In the genomic region with DNA sequence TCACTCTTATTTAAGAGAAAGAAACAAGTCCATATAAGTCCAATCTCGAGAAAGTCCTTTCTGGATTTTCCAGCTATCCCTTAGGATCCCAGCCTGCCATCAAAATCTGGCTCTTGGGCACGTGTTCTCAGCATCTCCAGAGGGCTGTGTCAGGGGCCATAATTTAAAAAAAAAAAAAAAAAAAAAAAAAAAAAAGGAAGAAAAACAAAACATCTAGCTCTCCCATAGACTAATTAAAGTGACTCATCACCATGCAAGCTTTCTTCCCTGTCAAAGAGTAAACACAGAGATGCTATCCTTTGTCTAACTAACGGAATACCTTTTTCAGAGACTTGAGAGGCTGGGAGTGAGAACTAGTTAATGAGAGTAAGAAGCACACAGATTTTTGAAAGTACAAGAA, we compare ENCODE assay signal across 18 cellular contexts. TPM values are rescaled to one million over a fixed set of nuclear protein-coding genes. Genes with fewer than 3 reads are reported as not detected.
DNase-seq lines count a peak whose midpoint lies in the region; ATAC-seq, FAIRE-seq and TF ChIP-seq lines count a peak whose summit lies in the region.
"Had no signal": no experiment of that assay in that cellular context is flagged by ENCODE, and none has a peak within 500 bp of the region (broad histone marks: within the 10 kb centered on the region; RNA-seq: fewer than 3 reads in every experiment).

No MANE protein-coding gene starts in this region.

- H3K9me3 ChIP-seq in Karpas-422 (ENCODE audit: low read length), result no peaks in the 10 kb centered on the region
- no peaks in the 10 kb centered on the region for H3K9me3 ChIP-seq in naive thymus-derived CD4-positive, alpha-beta T cell (ENCODE audit: control insufficient read depth in 2 of 3, low read length in 3 of 3)
- H3K9me3 ChIP-seq: Caco-2 had no signal

- H4K20me1 ChIP-seq in Karpas-422 (ENCODE audit: insufficient read depth, low read depth, low read length), result no peaks in the 10 kb centered on the region

- no peak overlapping the region for H3K4me2 ChIP-seq in Karpas-422 (ENCODE audit: low read depth, low read length, poor library complexity, severe bottlenecking)

- H3K36me3 ChIP-seq in bronchial epithelial cell (ENCODE audit: control insufficient read depth, insufficient read depth, low read length) (no peaks in the 10 kb centered on the region), Karpas-422 (ENCODE audit: insufficient read depth, low read length) (no peaks in the 10 kb centered on the region)
- no peaks in the 10 kb centered on the region for H3K36me3 ChIP-seq in naive thymus-derived CD4-positive, alpha-beta T cell (ENCODE audit: control insufficient read depth in 2 of 3, insufficient read depth in 3 of 3, low read length in 3 of 3)

- no peaks in the 10 kb centered on the region for H3K79me2 ChIP-seq in Karpas-422 (ENCODE audit: low read length)

- no peak overlapping the region for H3K27ac ChIP-seq in Karpas-422 (ENCODE audit: low read length)
- H3K27ac ChIP-seq in naive thymus-derived CD4-positive, alpha-beta T cell (ENCODE audit: low read depth, low read length), result no peak overlapping the region
- H3K27ac ChIP-seq: C4-2B had no signal

- no peak overlapping the region for H3K9ac ChIP-seq in Karpas-422 (ENCODE audit: low read length)

- DNase-seq in SIG-M5 treated with dmso at 0.1 percent for 504 hours (lab: John Stamatoyannopoulos, UW; ENCODE audit: unreplicated experiment) (peak; percentile 9), SIG-M5 (lab: John Stamatoyannopoulos, UW) (no peak), LHCN-M2 (ENCODE audit: low read depth) (peak; percentile 31), bronchial epithelial cell (ENCODE audit: low read depth) (peak; percentile 15), renal cortical epithelial cell (ENCODE audit: low read depth) (peak; percentile 53), Karpas-422 (no peak), T1000 (lab: John Stamatoyannopoulos, UW) (no peak)
- no peak for DNase-seq in naive thymus-derived CD4-positive, alpha-beta T cell
- DNase-seq: Caco-2, GOT3, NCI-H1092, NCI-H1694, NCI-H2107, NCI-H345, NCI-H69, RPMI8226 had no signal

- no peaks in the 10 kb centered on the region for H3K4me1 Mint-ChIP-seq in naive thymus-derived CD4-positive, alpha-beta T cell

- ATAC-seq in naive thymus-derived CD4-positive, alpha-beta T cell, result no peak

- TF ChIP-seq CTCF in bronchial epithelial cell (IDR thresholded peaks at IDR 0.05; ENCODE audit: insufficient read depth, low read length, severe bottlenecking), result no peak

- intact Hi-C loops in naive thymus-derived CD4-positive, alpha-beta T cell (cut with micrococcal nuclease), result no loop called here

- H3K27me3 ChIP-seq in bronchial epithelial cell (ENCODE audit: control insufficient read depth, insufficient read depth, low read length) (no peaks in the 10 kb centered on the region), Karpas-422 (ENCODE audit: low read length) (no peaks in the 10 kb centered on the region)
- H3K27me3 ChIP-seq in naive thymus-derived CD4-positive, alpha-beta T cell (ENCODE audit: control insufficient read depth in 2 of 2, insufficient read depth in 2 of 2, low read length in 2 of 2), result no peaks in the 10 kb centered on the region

- H3K9me2 ChIP-seq in Karpas-422 (replicated peaks; ENCODE audit: insufficient read depth, low read length), result no peaks in the 10 kb centered on the region

- no peak overlapping the region for H3K4me3 Mint-ChIP-seq in naive thymus-derived CD4-positive, alpha-beta T cell

- CTCF ChIA-PET in naive thymus-derived CD4-positive, alpha-beta T cell (lab: Charles Lee), result no interaction called here

- no peaks in the 10 kb centered on the region for H3K4me1 ChIP-seq in Karpas-422 (ENCODE audit: low read length)
- H3K4me1 ChIP-seq in naive thymus-derived CD4-positive, alpha-beta T cell (ENCODE audit: control insufficient read depth in 2 of 2, insufficient read depth in 2 of 2, low read length in 2 of 2), result no peaks in the 10 kb centered on the region
- H3K4me1 ChIP-seq: Caco-2 had no signal

- H3K27me3 Mint-ChIP-seq in naive thymus-derived CD4-positive, alpha-beta T cell, result peaks cover 0 to 4% (median 0%) of the 10 kb centered on the region in 5 donors

- H3K36me3 Mint-ChIP-seq in naive thymus-derived CD4-positive, alpha-beta T cell, result no peaks in the 10 kb centered on the region

- POLR2A ChIA-PET in naive thymus-derived CD4-positive, alpha-beta T cell (lab: Charles Lee), result no interaction called here

- H2AFZ ChIP-seq in Karpas-422 (ENCODE audit: low read length), result no peak overlapping the region

- H3K4me3 ChIP-seq in bronchial epithelial cell (ENCODE audit: low read depth, low read length), result no peak overlapping the region
- no peak overlapping the region for H3K4me3 ChIP-seq in Karpas-422 (ENCODE audit: low read length)
- no peak overlapping the region for H3K4me3 ChIP-seq in naive thymus-derived CD4-positive, alpha-beta T cell (ENCODE audit: low read length)

- FAIRE-seq in bronchial epithelial cell (lab: Jason Lieb, UNC), result no peak
- FAIRE-seq: A204.1 had no signal

- H3K27ac Mint-ChIP-seq in naive thymus-derived CD4-positive, alpha-beta T cell, result no peak overlapping the region

- peaks cover 0 to 5% (median 1%) of the 10 kb centered on the region in 11 donors for H3K9me3 Mint-ChIP-seq in naive thymus-derived CD4-positive, alpha-beta T cell

RNA-seq across cellular contexts. Expression of a gene that starts 44.9 kb away (rescaled TPM):
- 21.5 and 29.8 TPM in 2 replicates for total RNA-seq in LHCN-M2 (2014; rRNA removed)
- 25.1 TPM for polyA plus RNA-seq in LHCN-M2 (2012)
- 39.5 and 57.2 TPM in 2 replicates for total RNA-seq in bronchial epithelial cell
- total RNA-seq in renal cortical epithelial cell, result 32.1 and 79.5 TPM in 2 replicates
- not detected in 2 replicates for total RNA-seq in Karpas-422 (2014; rRNA removed; shearing (Covaris generic); ENCODE audit: low replicate concordance)
- total RNA-seq in naive thymus-derived CD4-positive, alpha-beta T cell, result 1 to 10 TPM in 1 of 5 experiments, not detected in 4; 1.0 TPM
- under 1 TPM in 1 of 2 donors, not detected in 1; 0.02 TPM for polyA plus RNA-seq in naive thymus-derived CD4-positive, alpha-beta T cell

Comparison
In these comparisons a context has a peak if more than half of its experiments do, and no peak if none do; other contexts are left out.
1. DNase-seq: peak in SIG-M5 treated with dmso at 0.1 percent for 504 hours (single experiment), LHCN-M2 (single experiment), bronchial epithelial cell (single experiment) and renal cortical epithelial cell (single experiment); none in SIG-M5 (single experiment), Karpas-422 (single experiment), naive thymus-derived CD4-positive, alpha-beta T cell (0 of 9) and T1000 (single experiment).
2. RNA of a gene that starts 44.9 kb away (total RNA-seq): 32.1 to 79.5 TPM in renal cortical epithelial cell, 39.5 to 57.2 TPM in bronchial epithelial cell and 21.5 to 29.8 TPM in LHCN-M2; 1.0 TPM in naive thymus-derived CD4-positive, alpha-beta T cell and not detected in Karpas-422; every median in the first group is over 10 times any median in the second.